8 cellular contexts compared by ENCODE assay signal in the genomic region with DNA sequence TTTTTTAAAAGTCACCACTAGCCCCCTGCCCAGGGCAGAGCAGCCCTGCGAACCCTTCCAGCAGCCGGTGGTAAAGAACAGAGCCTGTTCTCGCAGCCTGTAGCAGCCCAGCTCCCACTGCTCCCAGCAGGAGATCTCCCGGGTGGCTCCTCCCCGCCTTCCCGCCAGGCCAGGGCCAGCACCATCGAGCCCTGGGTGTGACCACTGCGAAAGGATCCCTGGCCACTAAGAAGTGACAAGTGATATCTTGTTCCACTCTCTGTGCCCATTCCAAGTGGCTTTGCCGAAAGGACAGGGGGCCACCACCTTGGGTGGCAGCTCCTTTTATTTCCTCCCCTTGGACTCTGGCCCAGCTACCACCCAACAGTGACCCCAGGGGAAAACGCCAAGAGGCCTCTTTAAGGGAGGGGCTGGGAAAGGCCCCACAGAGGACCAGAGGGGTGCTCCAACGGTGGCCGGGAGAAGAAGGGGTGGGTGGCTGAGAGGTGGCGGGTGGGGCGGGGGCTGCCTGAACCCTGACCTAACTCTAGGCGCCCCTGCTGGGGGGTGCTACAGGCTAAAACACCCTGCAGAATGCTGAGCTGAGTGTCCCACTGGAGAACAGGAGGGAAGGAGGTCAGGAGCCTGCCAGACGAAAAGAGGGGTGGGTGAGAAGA. TPM values are rescaled to one million over a fixed set of nuclear protein-coding genes. Genes with fewer than 3 reads are reported as not detected.
DNase-seq lines count a peak whose midpoint lies in the region; ATAC-seq and TF ChIP-seq lines count a peak whose summit lies in the region.

No MANE protein-coding gene starts in this region.

- H3K27me3 Mint-ChIP-seq in chondrocyte (ENCODE audit: low read depth) = peaks cover 2% of the 10 kb centered on the region

- H3K4me2 ChIP-seq in IMR-90 (ENCODE audit: low read depth, low read length) = peak overlapping the region; percentile 94
- peak overlapping the region; percentile 72 for H3K4me2 ChIP-seq in mesenchymal stem cell (ENCODE audit: low read length, poor library complexity, severe bottlenecking)

- H3K27ac Mint-ChIP-seq in chondrocyte (ENCODE audit: unreplicated experiment) = peak overlapping the region; percentile 83

- H4K8ac ChIP-seq in IMR-90 (ENCODE audit: low read depth in 2 of 2, low read length in 2 of 2) (peak overlapping the region in 1 of 2 experiments; percentile 47; a peak in 1 of 4 replicates), mesenchymal stem cell (ENCODE audit: low read length) (no peak overlapping the region)

- H3K4me3 ChIP-seq in IMR-90 (ENCODE audit: insufficient read depth, low read depth, low read length) (peak overlapping the region; percentile 94), mesenchymal stem cell (ENCODE audit: insufficient read depth in 1 of 2, low read depth in 1 of 2, low read length in 2 of 2) (peak overlapping the region; percentile 80 to 81), aorta (ENCODE audit: low read length in 2 of 2) (peak overlapping the region; percentile 86 to 93)

- no peak overlapping the region for H3K56ac ChIP-seq in IMR-90 (ENCODE audit: extremely low read depth, insufficient read depth, low read length)

- H3K27me3 ChIP-seq in IMR-90 (ENCODE audit: control insufficient read depth, insufficient read depth, low read length) (no peaks in the 10 kb centered on the region), mesenchymal stem cell (ENCODE audit: control insufficient read depth in 1 of 2, insufficient read depth in 1 of 2, low read length in 2 of 2) (peaks cover 2 to 3% of the 10 kb centered on the region in 2 experiments), aorta (ENCODE audit: control insufficient read depth in 1 of 2, insufficient read depth in 2 of 2, low read length in 1 of 2) (no peaks in the 10 kb centered on the region)

- peaks cover 23% of the 10 kb centered on the region for H3K4me1 ChIP-seq in IMR-90 (ENCODE audit: control insufficient read depth, insufficient read depth, low read length)
- H3K4me1 ChIP-seq in mesenchymal stem cell (ENCODE audit: control insufficient read depth, insufficient read depth, low read depth, low read length) = peaks cover 59% of the 10 kb centered on the region
- H3K4me1 ChIP-seq in aorta (ENCODE audit: control insufficient read depth in 1 of 2, insufficient read depth in 2 of 2, low read length in 2 of 2) = peaks cover 0 to 2% of the 10 kb centered on the region in 2 donors

- H2AFZ ChIP-seq in IMR-90 (replicated peaks; ENCODE audit: low read length, poor library complexity) (no peak overlapping the region), mesenchymal stem cell (ENCODE audit: low read depth, low read length) (no peak overlapping the region)

- DNase-seq in 8988T (peak; percentile 95), IMR-90 (no peak), chondrocyte (ENCODE audit: low spot score) (no peak), mesenchymal stem cell (peak; percentile 61), aorta (no peak), NCI-H187 (lab: John Stamatoyannopoulos, UW) (no peak), NCI-H2107 treated with DMSO at 0.1 percent for 48 hours (lab: John Stamatoyannopoulos, UW; ENCODE audit: unreplicated experiment) (no peak)

- dilution Hi-C loops in IMR-90 (cut with HindIII; ENCODE audit: low sequenced_read_pairs, unreplicated experiment) = no loop called here

- peaks cover 5% of the 10 kb centered on the region for H3K9me1 ChIP-seq in IMR-90 (ENCODE audit: insufficient read depth, low read length)

- 40% methylated on average over 1 of the region's 16 CpGs; no CpG with 5 or more reads in 1 of the 2 experiments for WGBS in IMR-90 (ENCODE audit: extremely low coverage in 2 of 2, insufficient read length in 1 of 2), 2 experiments
- 31% methylated on average over 16 of the region's 16 CpGs for WGBS in mesenchymal stem cell
- WGBS in aorta, 2 donors = 12 to 13% methylated on average over 16 of the region's 16 CpGs

- no peak overlapping the region for H2BK120ac ChIP-seq in IMR-90 (ENCODE audit: low read depth, low read length)
- peak overlapping the region; percentile 51 for H2BK120ac ChIP-seq in mesenchymal stem cell (ENCODE audit: low read depth, low read length)

- H3K36me3 Mint-ChIP-seq in chondrocyte (ENCODE audit: low read depth) = no peaks in the 10 kb centered on the region

- no TSS peak for BruUV-seq in IMR-90 (replicated peaks; lab: Mats Ljungman, UMichigan)

- intact Hi-C loops in IMR-90 (cut with micrococcal nuclease) = no loop called here
- intact Hi-C loops in aorta (cut with DNase I) = no loop called here

- ATAC-seq in IMR-90 (ENCODE audit: low read depth) (no peak), aorta (ENCODE audit: low FRiP score) (peak; percentile 42), GM18511 (IDR thresholded peaks at IDR 0.05; ENCODE audit: unreplicated experiment) (no peak)

- no peak overlapping the region for H4K5ac ChIP-seq in IMR-90 (ENCODE audit: low read depth, low read length)

- in situ Hi-C loops in IMR-90 (cut with MboI; ENCODE audit: low sequenced_read_pairs) = no loop called here

- no peak for TF ChIP-seq POLR2A in IMR-90 (IDR thresholded peaks at IDR 0.05; ENCODE audit: low read depth, low read length)

- CTCF ChIA-PET in IMR-90 (lab: Yijun Ruan, JAX) = interaction anchor here (1.3 kb wide), 1 partner anchor 29 kb away, joined by 5 read pairs; no protein-coding TSS in a partner anchor

- peaks cover 56% of the 10 kb centered on the region for H4K20me1 ChIP-seq in IMR-90 (ENCODE audit: insufficient read depth, low read length)

- H3K27ac ChIP-seq in IMR-90 (ENCODE audit: insufficient read depth, low read length) = no peak overlapping the region
- peak overlapping the region; percentile 16 for H3K27ac ChIP-seq in mesenchymal stem cell (ENCODE audit: low read length, poor library complexity, severe bottlenecking)
- H3K27ac ChIP-seq in aorta (ENCODE audit: low read depth in 1 of 2, low read length in 2 of 2) = peak overlapping the region in 1 of 2 donors; percentile 60

- H4K91ac ChIP-seq in IMR-90 (ENCODE audit: insufficient read depth, low read depth, low read length) (no peak overlapping the region; the same call in 1 of the 2 replicates), mesenchymal stem cell (ENCODE audit: low read length) (no peak overlapping the region)

- H3K79me1 ChIP-seq in IMR-90 (ENCODE audit: low read depth in 1 of 2, low read length in 2 of 2) (peaks cover 9 to 54% of the 10 kb centered on the region in 2 experiments), mesenchymal stem cell (replicated peaks; ENCODE audit: low read length, poor library complexity, severe bottlenecking) (peaks cover 3% of the 10 kb centered on the region)

- no peak overlapping the region for H2BK20ac ChIP-seq in IMR-90 (ENCODE audit: low read depth, low read length)

- H3K23ac ChIP-seq in IMR-90 (ENCODE audit: low read depth, low read length) = no peak overlapping the region
- no peak overlapping the region for H3K23ac ChIP-seq in mesenchymal stem cell (ENCODE audit: low read length in 2 of 2)

- H2BK5ac ChIP-seq in IMR-90 (ENCODE audit: low read depth, low read length, poor library complexity, severe bottlenecking) (no peak overlapping the region), mesenchymal stem cell (ENCODE audit: low read depth, low read length, poor library complexity, severe bottlenecking) (no peak overlapping the region)

- H3K14ac ChIP-seq in IMR-90 (replicated peaks; ENCODE audit: low read depth, low read length) (no peak overlapping the region), mesenchymal stem cell (ENCODE audit: low read length in 2 of 2) (peak overlapping the region in 1 of 2 experiments; percentile 63)

- H3K18ac ChIP-seq in IMR-90 (ENCODE audit: low read depth, low read length) = no peak overlapping the region; the same call in 1 of the 2 replicates
- peak overlapping the region in 1 of 2 experiments; percentile 93 for H3K18ac ChIP-seq in mesenchymal stem cell (ENCODE audit: low read depth in 1 of 2, low read length in 2 of 2)

- peak overlapping the region; percentile 92 for H3K9ac ChIP-seq in IMR-90 (ENCODE audit: low read depth, low read length)
- H3K9ac ChIP-seq in mesenchymal stem cell (ENCODE audit: low read length) = peak overlapping the region; percentile 81

- H3K36me3 ChIP-seq in IMR-90 (ENCODE audit: control insufficient read depth, insufficient read depth, low read length) = peaks cover 6% of the 10 kb centered on the region; the same call in 1 of the 2 replicates
- H3K36me3 ChIP-seq in mesenchymal stem cell (ENCODE audit: control insufficient read depth in 1 of 2, insufficient read depth in 2 of 2, low read depth in 1 of 2, low read length in 2 of 2) = peaks cover 5 to 21% of the 10 kb centered on the region in 2 experiments
- no peaks in the 10 kb centered on the region for H3K36me3 ChIP-seq in aorta (ENCODE audit: control insufficient read depth in 1 of 2, insufficient read depth in 2 of 2, low read length in 1 of 2)

- no peaks in the 10 kb centered on the region for H3K9me3 Mint-ChIP-seq in chondrocyte (ENCODE audit: low read depth)

- H2BK15ac ChIP-seq in IMR-90 (ENCODE audit: low read depth, low read length) (no peak overlapping the region), mesenchymal stem cell (ENCODE audit: low read depth, poor library complexity, severe bottlenecking) (peak overlapping the region; percentile 44)

- no peak for TF ChIP-seq RAD21 in IMR-90 (IDR thresholded peaks at IDR 0.05; ENCODE audit: low read length)

- H3K4me3 Mint-ChIP-seq in chondrocyte (ENCODE audit: unreplicated experiment) = peak overlapping the region; percentile 76

- peak overlapping the region in 1 of 2 experiments; percentile 1 for H2BK12ac ChIP-seq in mesenchymal stem cell (ENCODE audit: low read length in 2 of 2)

- H2AK5ac ChIP-seq in IMR-90 (ENCODE audit: low read depth, low read length) (peak overlapping the region; percentile 47), mesenchymal stem cell (ENCODE audit: low read length, severe bottlenecking) (no peak overlapping the region)

- TF ChIP-seq CTCF in IMR-90 (conservative IDR thresholded peaks at IDR 0.05; ENCODE audit: low read depth, low read length) (no peak), chondrocyte (IDR thresholded peaks at IDR 0.05) (no peak)

- H3K4ac ChIP-seq in IMR-90 (ENCODE audit: low read depth, low read length) = 0 out of 2 replicates have a peak overlapping the region, but pooled peaks have one; percentile 15
- peak overlapping the region; percentile 35 to 95 for H3K4ac ChIP-seq in mesenchymal stem cell (ENCODE audit: low read depth in 1 of 2, low read length in 2 of 2)

- POLR2A ChIA-PET in IMR-90 (lab: Charles Lee; ENCODE audit: unreplicated experiment) = no interaction called here

- H3K9me3 ChIP-seq in IMR-90 (ENCODE audit: control insufficient read depth, insufficient read depth, low read length) (no peaks in the 10 kb centered on the region), mesenchymal stem cell (ENCODE audit: control insufficient read depth, low read length) (no peaks in the 10 kb centered on the region), aorta (ENCODE audit: control insufficient read depth, low read length) (no peaks in the 10 kb centered on the region)

- H3K4me1 Mint-ChIP-seq in chondrocyte (ENCODE audit: low read depth) = peaks cover 45% of the 10 kb centered on the region

- peak overlapping the region; percentile 90 for H2AK9ac ChIP-seq in IMR-90 (replicated peaks; ENCODE audit: low read depth, low read length, poor library complexity)

RNA-seq across cellular contexts. Expression of gene NACC2, which starts 1.6 kb away (rescaled TPM):
- total RNA-seq in IMR-90 (2012; rRNA removed) (7.9 and 11.1 TPM in 2 replicates), chondrocyte (42.6 to 52.4 TPM (median 51.0 TPM) in 3 replicates), aorta (10 to 100 TPM; 51.3 to 61.0 TPM)
- polyA plus RNA-seq in IMR-90 (2012; rRNA removed) (19.0 and 21.2 TPM in 2 replicates), aorta (10 to 100 TPM; 10.5 to 11.7 TPM)
- polyA plus RNA-seq in IMR-90 (2012; cell fraction: cytosol; rRNA removed) = 16.0 and 22.9 TPM in 2 replicates
- polyA plus RNA-seq in IMR-90 (2012; cell fraction: nucleus; rRNA removed; ENCODE audit: low replicate concordance) = 27.3 and 39.1 TPM in 2 replicates
- 25.9 TPM for polyA plus RNA-seq in mesenchymal stem cell (2013, experiment 1 of 2)
- polyA plus RNA-seq in mesenchymal stem cell (2013, experiment 2 of 2) = 26.0 TPM

RNA-seq across cellular contexts. Expression of gene TMEM250, which starts 25.2 kb away (rescaled TPM):
- total RNA-seq in IMR-90 (2012; rRNA removed) (12.5 and 14.0 TPM in 2 replicates), chondrocyte (31.9 to 37.3 TPM (median 35.9 TPM) in 3 replicates), aorta (10 to 100 TPM; 22.0 to 25.1 TPM)
- polyA plus RNA-seq in IMR-90 (2012; rRNA removed) (17.5 and 18.6 TPM in 2 replicates), aorta (10 to 100 TPM; 14.9 to 19.0 TPM)
- polyA plus RNA-seq in IMR-90 (2012; cell fraction: cytosol; rRNA removed) = 29.9 and 32.6 TPM in 2 replicates
- polyA plus RNA-seq in IMR-90 (2012; cell fraction: nucleus; rRNA removed; ENCODE audit: low replicate concordance) = 12.4 and 30.2 TPM in 2 replicates
- 18.1 TPM for polyA plus RNA-seq in mesenchymal stem cell (2013, experiment 1 of 2)
- polyA plus RNA-seq in mesenchymal stem cell (2013, experiment 2 of 2) = 17.5 TPM

Comparison
In these comparisons a context has a peak if more than half of its experiments do, and no peak if none do; other contexts are left out.
1. DNase-seq: peak in 8988T (single experiment) and mesenchymal stem cell (single experiment); none in IMR-90 (single experiment), chondrocyte (single experiment), aorta (0 of 2), NCI-H187 (0 of 2) and NCI-H2107 treated with DMSO at 0.1 percent for 48 hours (single experiment).
2. Peak in every context shown above with its lines, with median percentiles within 50 percentile points of each other: H3K4me3 ChIP-seq.